ENCODE assay signal across 1 cellular context in the genomic region with DNA sequence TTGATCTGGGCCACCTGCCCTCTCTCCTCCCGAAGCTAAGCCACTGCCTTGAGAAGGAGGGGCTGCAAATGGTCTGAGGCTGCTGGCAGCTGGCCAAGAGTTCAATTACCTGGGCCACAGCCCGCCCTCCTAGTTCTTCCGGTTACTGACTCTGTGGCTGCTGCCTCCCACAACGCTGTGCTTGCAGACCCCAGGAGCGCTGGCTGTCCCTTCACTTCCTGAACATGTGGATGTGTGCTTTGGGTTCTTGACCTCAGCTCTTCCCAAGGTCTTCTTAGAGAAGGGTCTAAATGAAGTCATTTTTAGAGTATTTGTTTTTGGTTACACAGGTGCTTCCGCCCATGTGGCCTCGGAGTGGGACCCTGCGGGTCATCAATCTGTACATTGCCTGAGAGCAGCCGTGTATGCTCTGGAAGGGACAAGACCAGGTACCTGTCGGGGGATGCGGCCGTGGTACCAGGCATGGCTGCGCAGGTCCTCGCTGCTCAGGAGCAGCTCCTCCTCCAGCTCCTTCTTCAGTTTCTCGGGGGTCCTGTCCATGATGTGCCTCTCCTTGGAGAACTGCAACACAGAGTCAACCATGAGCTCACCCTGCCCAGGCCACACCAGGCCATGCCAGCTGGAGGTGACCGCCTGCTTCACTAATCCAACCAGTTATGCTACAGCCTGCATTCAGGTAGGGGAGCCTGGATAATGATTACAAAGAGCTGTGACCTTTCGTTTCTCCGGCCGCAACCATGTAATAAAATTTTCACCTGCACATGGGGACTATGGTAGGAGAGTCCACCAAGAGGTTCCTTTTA.
TF ChIP-seq lines count a peak whose summit lies in the region.

No MANE protein-coding gene starts in this region.

TF ChIP-seq in HepG2, 621 proteins besides CTCF, POLR2A, EP300 and RAD21 (continued from another document and continues in another):
- TF ChIP-seq CHCHD3 (CRISPR knock-in tag; IDR thresholded peaks at IDR 0.05) (no peak), HNF4A (CRISPR knock-in tag; IDR thresholded peaks at IDR 0.05) (peak; percentile 55), MBNL3 (CRISPR knock-in tag; conservative IDR thresholded peaks at IDR 0.05) (no peak), ETV6 (CRISPR knock-in tag; conservative IDR thresholded peaks at IDR 0.05) (no peak), ZNF547 (CRISPR knock-in tag; IDR thresholded peaks at IDR 0.05) (no peak), ZNF44 (CRISPR knock-in tag; IDR thresholded peaks at IDR 0.05) (no peak), NAIF1 (CRISPR knock-in tag; IDR thresholded peaks at IDR 0.05; ENCODE audit: borderline replicate concordance) (no peak), ZNF883 (CRISPR knock-in tag; IDR thresholded peaks at IDR 0.05; ENCODE audit: not compliant biosample characterization) (no peak), EHMT2 (IDR thresholded peaks at IDR 0.05; ENCODE audit: borderline replicate concordance, low read depth, low read length) (no peak), ZMYM2 (CRISPR knock-in tag; IDR thresholded peaks at IDR 0.05) (0 out of 2 replicates have a peak, but pooled peaks have one; percentile 51), ZNF713 (CRISPR knock-in tag; IDR thresholded peaks at IDR 0.05) (peak; percentile 61), TSC22D2 (CRISPR knock-in tag; IDR thresholded peaks at IDR 0.05; ENCODE audit: borderline replicate concordance) (no peak; the same call in 1 of the 2 replicates), MIXL1 (CRISPR knock-in tag; IDR thresholded peaks at IDR 0.05) (peak; percentile 97), ZNF577 (CRISPR knock-in tag; IDR thresholded peaks at IDR 0.05; ENCODE audit: borderline replicate concordance, low read depth) (no peak), TCF12 (IDR thresholded peaks at IDR 0.05) (no peak), TCF12 (CRISPR knock-in tag; IDR thresholded peaks at IDR 0.05) (peak; percentile 21; the same call in 1 of the 2 replicates)
- TF ChIP-seq, protein P1, sequence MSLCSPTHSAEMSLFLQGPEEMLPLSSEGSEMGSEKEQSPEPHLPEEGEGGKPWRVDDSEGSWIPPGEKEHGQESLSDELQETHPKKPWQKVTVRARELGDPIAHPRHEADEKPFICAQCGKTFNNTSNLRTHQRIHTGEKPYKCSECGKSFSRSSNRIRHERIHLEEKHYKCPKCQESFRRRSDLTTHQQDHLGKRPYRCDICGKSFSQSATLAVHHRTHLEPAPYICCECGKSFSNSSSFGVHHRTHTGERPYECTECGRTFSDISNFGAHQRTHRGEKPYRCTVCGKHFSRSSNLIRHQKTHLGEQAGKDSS (CRISPR knock-in tag; IDR thresholded peaks at IDR 0.05; ENCODE audit: borderline replicate concordance, low read depth), result peak; percentile 88; the same call in 1 of the 2 replicates
- TF ChIP-seq, protein P2, sequence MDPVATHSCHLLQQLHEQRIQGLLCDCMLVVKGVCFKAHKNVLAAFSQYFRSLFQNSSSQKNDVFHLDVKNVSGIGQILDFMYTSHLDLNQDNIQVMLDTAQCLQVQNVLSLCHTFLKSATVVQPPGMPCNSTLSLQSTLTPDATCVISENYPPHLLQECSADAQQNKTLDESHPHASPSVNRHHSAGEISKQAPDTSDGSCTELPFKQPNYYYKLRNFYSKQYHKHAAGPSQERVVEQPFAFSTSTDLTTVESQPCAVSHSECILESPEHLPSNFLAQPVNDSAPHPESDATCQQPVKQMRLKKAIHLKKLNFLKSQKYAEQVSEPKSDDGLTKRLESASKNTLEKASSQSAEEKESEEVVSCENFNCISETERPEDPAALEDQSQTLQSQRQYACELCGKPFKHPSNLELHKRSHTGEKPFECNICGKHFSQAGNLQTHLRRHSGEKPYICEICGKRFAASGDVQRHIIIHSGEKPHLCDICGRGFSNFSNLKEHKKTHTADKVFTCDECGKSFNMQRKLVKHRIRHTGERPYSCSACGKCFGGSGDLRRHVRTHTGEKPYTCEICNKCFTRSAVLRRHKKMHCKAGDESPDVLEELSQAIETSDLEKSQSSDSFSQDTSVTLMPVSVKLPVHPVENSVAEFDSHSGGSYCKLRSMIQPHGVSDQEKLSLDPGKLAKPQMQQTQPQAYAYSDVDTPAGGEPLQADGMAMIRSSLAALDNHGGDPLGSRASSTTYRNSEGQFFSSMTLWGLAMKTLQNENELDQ (CRISPR knock-in tag; IDR thresholded peaks at IDR 0.05; ENCODE audit: borderline replicate concordance), result no peak
- TF ChIP-seq, protein P3, sequence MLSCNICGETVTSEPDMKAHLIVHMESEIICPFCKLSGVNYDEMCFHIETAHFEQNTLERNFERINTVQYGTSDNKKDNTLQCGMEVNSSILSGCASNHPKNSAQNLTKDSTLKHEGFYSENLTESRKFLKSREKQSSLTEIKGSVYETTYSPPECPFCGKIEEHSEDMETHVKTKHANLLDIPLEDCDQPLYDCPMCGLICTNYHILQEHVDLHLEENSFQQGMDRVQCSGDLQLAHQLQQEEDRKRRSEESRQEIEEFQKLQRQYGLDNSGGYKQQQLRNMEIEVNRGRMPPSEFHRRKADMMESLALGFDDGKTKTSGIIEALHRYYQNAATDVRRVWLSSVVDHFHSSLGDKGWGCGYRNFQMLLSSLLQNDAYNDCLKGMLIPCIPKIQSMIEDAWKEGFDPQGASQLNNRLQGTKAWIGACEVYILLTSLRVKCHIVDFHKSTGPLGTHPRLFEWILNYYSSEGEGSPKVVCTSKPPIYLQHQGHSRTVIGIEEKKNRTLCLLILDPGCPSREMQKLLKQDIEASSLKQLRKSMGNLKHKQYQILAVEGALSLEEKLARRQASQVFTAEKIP (CRISPR knock-in tag; IDR thresholded peaks at IDR 0.05; ENCODE audit: borderline replicate concordance), result no peak
- TF ChIP-seq, protein P4, sequence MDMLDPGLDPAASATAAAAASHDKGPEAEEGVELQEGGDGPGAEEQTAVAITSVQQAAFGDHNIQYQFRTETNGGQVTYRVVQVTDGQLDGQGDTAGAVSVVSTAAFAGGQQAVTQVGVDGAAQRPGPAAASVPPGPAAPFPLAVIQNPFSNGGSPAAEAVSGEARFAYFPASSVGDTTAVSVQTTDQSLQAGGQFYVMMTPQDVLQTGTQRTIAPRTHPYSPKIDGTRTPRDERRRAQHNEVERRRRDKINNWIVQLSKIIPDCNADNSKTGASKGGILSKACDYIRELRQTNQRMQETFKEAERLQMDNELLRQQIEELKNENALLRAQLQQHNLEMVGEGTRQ (IDR thresholded peaks at IDR 0.05; ENCODE audit: low read depth, low read length), result no peak
- TF ChIP-seq, protein P4 (CRISPR knock-in tag; IDR thresholded peaks at IDR 0.05; ENCODE audit: borderline replicate concordance), result no peak; the same call in none of the 2 replicates
- TF ChIP-seq, protein P5, sequence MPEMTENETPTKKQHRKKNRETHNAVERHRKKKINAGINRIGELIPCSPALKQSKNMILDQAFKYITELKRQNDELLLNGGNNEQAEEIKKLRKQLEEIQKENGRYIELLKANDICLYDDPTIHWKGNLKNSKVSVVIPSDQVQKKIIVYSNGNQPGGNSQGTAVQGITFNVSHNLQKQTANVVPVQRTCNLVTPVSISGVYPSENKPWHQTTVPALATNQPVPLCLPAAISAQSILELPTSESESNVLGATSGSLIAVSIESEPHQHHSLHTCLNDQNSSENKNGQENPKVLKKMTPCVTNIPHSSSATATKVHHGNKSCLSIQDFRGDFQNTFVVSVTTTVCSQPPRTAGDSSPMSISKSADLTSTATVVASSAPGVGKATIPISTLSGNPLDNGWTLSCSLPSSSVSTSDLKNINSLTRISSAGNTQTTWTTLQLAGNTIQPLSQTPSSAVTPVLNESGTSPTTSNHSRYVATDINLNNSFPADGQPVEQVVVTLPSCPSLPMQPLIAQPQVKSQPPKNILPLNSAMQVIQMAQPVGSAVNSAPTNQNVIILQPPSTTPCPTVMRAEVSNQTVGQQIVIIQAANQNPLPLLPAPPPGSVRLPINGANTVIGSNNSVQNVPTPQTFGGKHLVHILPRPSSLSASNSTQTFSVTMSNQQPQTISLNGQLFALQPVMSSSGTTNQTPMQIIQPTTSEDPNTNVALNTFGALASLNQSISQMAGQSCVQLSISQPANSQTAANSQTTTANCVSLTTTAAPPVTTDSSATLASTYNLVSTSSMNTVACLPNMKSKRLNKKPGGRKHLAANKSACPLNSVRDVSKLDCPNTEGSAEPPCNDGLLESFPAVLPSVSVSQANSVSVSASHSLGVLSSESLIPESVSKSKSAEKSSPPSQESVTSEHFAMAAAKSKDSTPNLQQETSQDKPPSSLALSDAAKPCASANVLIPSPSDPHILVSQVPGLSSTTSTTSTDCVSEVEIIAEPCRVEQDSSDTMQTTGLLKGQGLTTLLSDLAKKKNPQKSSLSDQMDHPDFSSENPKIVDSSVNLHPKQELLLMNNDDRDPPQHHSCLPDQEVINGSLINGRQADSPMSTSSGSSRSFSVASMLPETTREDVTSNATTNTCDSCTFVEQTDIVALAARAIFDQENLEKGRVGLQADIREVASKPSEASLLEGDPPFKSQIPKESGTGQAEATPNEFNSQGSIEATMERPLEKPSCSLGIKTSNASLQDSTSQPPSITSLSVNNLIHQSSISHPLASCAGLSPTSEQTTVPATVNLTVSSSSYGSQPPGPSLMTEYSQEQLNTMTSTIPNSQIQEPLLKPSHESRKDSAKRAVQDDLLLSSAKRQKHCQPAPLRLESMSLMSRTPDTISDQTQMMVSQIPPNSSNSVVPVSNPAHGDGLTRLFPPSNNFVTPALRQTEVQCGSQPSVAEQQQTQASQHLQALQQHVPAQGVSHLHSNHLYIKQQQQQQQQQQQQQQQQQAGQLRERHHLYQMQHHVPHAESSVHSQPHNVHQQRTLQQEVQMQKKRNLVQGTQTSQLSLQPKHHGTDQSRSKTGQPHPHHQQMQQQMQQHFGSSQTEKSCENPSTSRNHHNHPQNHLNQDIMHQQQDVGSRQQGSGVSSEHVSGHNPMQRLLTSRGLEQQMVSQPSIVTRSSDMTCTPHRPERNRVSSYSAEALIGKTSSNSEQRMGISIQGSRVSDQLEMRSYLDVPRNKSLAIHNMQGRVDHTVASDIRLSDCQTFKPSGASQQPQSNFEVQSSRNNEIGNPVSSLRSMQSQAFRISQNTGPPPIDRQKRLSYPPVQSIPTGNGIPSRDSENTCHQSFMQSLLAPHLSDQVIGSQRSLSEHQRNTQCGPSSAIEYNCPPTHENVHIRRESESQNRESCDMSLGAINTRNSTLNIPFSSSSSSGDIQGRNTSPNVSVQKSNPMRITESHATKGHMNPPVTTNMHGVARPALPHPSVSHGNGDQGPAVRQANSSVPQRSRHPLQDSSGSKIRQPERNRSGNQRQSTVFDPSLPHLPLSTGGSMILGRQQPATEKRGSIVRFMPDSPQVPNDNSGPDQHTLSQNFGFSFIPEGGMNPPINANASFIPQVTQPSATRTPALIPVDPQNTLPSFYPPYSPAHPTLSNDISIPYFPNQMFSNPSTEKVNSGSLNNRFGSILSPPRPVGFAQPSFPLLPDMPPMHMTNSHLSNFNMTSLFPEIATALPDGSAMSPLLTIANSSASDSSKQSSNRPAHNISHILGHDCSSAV (CRISPR knock-in tag; IDR thresholded peaks at IDR 0.05; ENCODE audit: borderline replicate concordance), result no peak
- TF ChIP-seq, protein P6, sequence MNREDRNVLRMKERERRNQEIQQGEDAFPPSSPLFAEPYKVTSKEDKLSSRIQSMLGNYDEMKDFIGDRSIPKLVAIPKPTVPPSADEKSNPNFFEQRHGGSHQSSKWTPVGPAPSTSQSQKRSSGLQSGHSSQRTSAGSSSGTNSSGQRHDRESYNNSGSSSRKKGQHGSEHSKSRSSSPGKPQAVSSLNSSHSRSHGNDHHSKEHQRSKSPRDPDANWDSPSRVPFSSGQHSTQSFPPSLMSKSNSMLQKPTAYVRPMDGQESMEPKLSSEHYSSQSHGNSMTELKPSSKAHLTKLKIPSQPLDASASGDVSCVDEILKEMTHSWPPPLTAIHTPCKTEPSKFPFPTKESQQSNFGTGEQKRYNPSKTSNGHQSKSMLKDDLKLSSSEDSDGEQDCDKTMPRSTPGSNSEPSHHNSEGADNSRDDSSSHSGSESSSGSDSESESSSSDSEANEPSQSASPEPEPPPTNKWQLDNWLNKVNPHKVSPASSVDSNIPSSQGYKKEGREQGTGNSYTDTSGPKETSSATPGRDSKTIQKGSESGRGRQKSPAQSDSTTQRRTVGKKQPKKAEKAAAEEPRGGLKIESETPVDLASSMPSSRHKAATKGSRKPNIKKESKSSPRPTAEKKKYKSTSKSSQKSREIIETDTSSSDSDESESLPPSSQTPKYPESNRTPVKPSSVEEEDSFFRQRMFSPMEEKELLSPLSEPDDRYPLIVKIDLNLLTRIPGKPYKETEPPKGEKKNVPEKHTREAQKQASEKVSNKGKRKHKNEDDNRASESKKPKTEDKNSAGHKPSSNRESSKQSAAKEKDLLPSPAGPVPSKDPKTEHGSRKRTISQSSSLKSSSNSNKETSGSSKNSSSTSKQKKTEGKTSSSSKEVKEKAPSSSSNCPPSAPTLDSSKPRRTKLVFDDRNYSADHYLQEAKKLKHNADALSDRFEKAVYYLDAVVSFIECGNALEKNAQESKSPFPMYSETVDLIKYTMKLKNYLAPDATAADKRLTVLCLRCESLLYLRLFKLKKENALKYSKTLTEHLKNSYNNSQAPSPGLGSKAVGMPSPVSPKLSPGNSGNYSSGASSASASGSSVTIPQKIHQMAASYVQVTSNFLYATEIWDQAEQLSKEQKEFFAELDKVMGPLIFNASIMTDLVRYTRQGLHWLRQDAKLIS (CRISPR knock-in tag; IDR thresholded peaks at IDR 0.05), result peak; percentile 93; the same call in 1 of the 2 replicates
- TF ChIP-seq, protein P7, sequence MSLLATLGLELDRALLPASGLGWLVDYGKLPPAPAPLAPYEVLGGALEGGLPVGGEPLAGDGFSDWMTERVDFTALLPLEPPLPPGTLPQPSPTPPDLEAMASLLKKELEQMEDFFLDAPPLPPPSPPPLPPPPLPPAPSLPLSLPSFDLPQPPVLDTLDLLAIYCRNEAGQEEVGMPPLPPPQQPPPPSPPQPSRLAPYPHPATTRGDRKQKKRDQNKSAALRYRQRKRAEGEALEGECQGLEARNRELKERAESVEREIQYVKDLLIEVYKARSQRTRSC (CRISPR knock-in tag; IDR thresholded peaks at IDR 0.05; ENCODE audit: low read depth), result 0 out of 2 replicates have a peak, but pooled peaks have one; percentile 73
- TF ChIP-seq, protein P8, sequence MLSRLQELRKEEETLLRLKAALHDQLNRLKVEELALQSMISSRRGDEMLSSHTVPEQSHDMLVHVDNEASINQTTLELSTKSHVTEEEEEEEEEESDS (CRISPR knock-in tag; IDR thresholded peaks at IDR 0.05; ENCODE audit: borderline replicate concordance), result no peak
- TF ChIP-seq, protein P9, sequence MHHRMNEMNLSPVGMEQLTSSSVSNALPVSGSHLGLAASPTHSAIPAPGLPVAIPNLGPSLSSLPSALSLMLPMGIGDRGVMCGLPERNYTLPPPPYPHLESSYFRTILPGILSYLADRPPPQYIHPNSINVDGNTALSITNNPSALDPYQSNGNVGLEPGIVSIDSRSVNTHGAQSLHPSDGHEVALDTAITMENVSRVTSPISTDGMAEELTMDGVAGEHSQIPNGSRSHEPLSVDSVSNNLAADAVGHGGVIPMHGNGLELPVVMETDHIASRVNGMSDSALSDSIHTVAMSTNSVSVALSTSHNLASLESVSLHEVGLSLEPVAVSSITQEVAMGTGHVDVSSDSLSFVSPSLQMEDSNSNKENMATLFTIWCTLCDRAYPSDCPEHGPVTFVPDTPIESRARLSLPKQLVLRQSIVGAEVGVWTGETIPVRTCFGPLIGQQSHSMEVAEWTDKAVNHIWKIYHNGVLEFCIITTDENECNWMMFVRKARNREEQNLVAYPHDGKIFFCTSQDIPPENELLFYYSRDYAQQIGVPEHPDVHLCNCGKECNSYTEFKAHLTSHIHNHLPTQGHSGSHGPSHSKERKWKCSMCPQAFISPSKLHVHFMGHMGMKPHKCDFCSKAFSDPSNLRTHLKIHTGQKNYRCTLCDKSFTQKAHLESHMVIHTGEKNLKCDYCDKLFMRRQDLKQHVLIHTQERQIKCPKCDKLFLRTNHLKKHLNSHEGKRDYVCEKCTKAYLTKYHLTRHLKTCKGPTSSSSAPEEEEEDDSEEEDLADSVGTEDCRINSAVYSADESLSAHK (CRISPR knock-in tag; IDR thresholded peaks at IDR 0.05; ENCODE audit: borderline replicate concordance), result no peak
